ENCODE assay signal across 17 cellular contexts in genomic region chr1:203519053-203519770, GRCh38. TPM values are rescaled to one million over a fixed set of nuclear protein-coding genes. Genes with fewer than 3 reads are reported as not detected.
DNase-seq lines count a peak whose midpoint lies in the region; ATAC-seq, FAIRE-seq and TF ChIP-seq lines count a peak whose summit lies in the region.
"Had no signal": no experiment of that assay in that cellular context is flagged by ENCODE, and none has a peak within 500 bp of the region (broad histone marks: within the 10 kb centered on the region; RNA-seq: fewer than 3 reads in every experiment).

No MANE protein-coding gene starts in this region.

- no peak overlapping the region for H2BK5ac ChIP-seq in mesendoderm (ENCODE audit: low read length)

- H3K4me3 ChIP-seq in HepG2 (replicated peaks in 1 of 3; ENCODE audit: insufficient read depth in 1 of 3, low read depth in 2 of 3, low read length in 3 of 3) = no peak overlapping the region
- no peak overlapping the region for H3K4me3 ChIP-seq in right lobe of liver
- H3K4me3 ChIP-seq in endodermal cell (ENCODE audit: low read length) = peak overlapping the region; percentile 13
- H3K4me3 ChIP-seq in mesendoderm (ENCODE audit: low read length) = no peak overlapping the region
- H3K4me3 ChIP-seq in Karpas-422 (ENCODE audit: low read length) = no peak overlapping the region
- no peak overlapping the region for H3K4me3 ChIP-seq in vagina
- H3K4me3 ChIP-seq: psoas muscle had no signal

- H3K4me1 ChIP-seq in HepG2 (ENCODE audit: insufficient read depth, low read length) (no peaks in the 10 kb centered on the region), right lobe of liver (peaks cover 0 to 11% (median 0%) of the 10 kb centered on the region in 4 donors), endodermal cell (ENCODE audit: control insufficient read depth, insufficient read depth, low read length) (peaks cover 8% of the 10 kb centered on the region), mesendoderm (ENCODE audit: control insufficient read depth, low read depth, low read length) (peaks cover 12% of the 10 kb centered on the region), Karpas-422 (ENCODE audit: low read length) (no peaks in the 10 kb centered on the region), vagina (peaks cover 14% of the 10 kb centered on the region)
- H3K4me1 ChIP-seq: psoas muscle had no signal

- DNase-seq in HepG2 (ENCODE audit: low spot score) = no peak
- DNase-seq in right lobe of liver = no peak
- DNase-seq in endodermal cell = peak; percentile 94
- DNase-seq in mesendoderm = peak; percentile 96
- DNase-seq in Karpas-422 = no peak
- no peak for DNase-seq in vagina (ENCODE audit: extremely low spot score in 2 of 2)
- no peak for DNase-seq in activated naive CD4-positive, alpha-beta T cell treated with anti-CD3 and anti-CD28 coated beads, Interleukin-2, amount 10 ng/mL, durations not matched to agents 7 days and 5 days
- DNase-seq: activated B cell treated with CpG ODN at 0.5 μM for 24 hours; brain microvascular endothelial cell; immature natural killer cell; PC-3; psoas muscle; stimulated activated CD4-positive, alpha-beta T cell treated with anti-CD3 and anti-CD28 coated beads, Interleukin-1b, Interleukin-23, amount 100 ng/mL, for 48 hours had no signal

- no peaks in the 10 kb centered on the region for H3K79me1 ChIP-seq in mesendoderm (ENCODE audit: low read length)

- peaks cover 39% of the 10 kb centered on the region for H3K4me1 Mint-ChIP-seq in endodermal cell
- peaks cover 4% of the 10 kb centered on the region for H3K4me1 Mint-ChIP-seq in activated naive CD4-positive, alpha-beta T cell treated with anti-CD3 and anti-CD28 coated beads, Interleukin-2, amount 10 ng/mL, durations not matched to agents 7 days and 5 days
- H3K4me1 Mint-ChIP-seq: activated B cell treated with CpG ODN at 0.5 μM for 24 hours had no signal

- peak overlapping the region; percentile 79 for H3K27ac Mint-ChIP-seq in endodermal cell
- H3K27ac Mint-ChIP-seq in activated naive CD4-positive, alpha-beta T cell treated with anti-CD3 and anti-CD28 coated beads, Interleukin-2, amount 10 ng/mL, durations not matched to agents 7 days and 5 days = no peak overlapping the region
- H3K27ac Mint-ChIP-seq: activated B cell treated with CpG ODN at 0.5 μM for 24 hours had no signal

- H3K9me3 ChIP-seq in HepG2 (ENCODE audit: low read length) = no peaks in the 10 kb centered on the region
- no peaks in the 10 kb centered on the region for H3K9me3 ChIP-seq in right lobe of liver
- no peaks in the 10 kb centered on the region for H3K9me3 ChIP-seq in endodermal cell (ENCODE audit: control insufficient read depth, low read length)
- H3K9me3 ChIP-seq in Karpas-422 (ENCODE audit: low read length) = no peaks in the 10 kb centered on the region
- H3K9me3 ChIP-seq in vagina = no peaks in the 10 kb centered on the region
- H3K9me3 ChIP-seq: psoas muscle had no signal

- ATAC-seq in HepG2 (no peak), right lobe of liver (no peak), HG03196 (IDR thresholded peaks at IDR 0.05; ENCODE audit: unreplicated experiment) (no peak)
- ATAC-seq: PC-3, psoas muscle had no signal

- no peaks in the 10 kb centered on the region for H3K9me2 ChIP-seq in Karpas-422 (replicated peaks; ENCODE audit: insufficient read depth, low read length)

- TF ChIP-seq RAD21 in HepG2 (CRISPR knock-in tag; IDR thresholded peaks at IDR 0.05) = no peak

- H3K9ac ChIP-seq in HepG2 (ENCODE audit: insufficient read depth, low read depth, low read length) (no peak overlapping the region), endodermal cell (ENCODE audit: extremely low read depth, low read length, poor library complexity, severe bottlenecking) (no peak overlapping the region), mesendoderm (ENCODE audit: low read length) (no peak overlapping the region), Karpas-422 (ENCODE audit: low read length) (no peak overlapping the region)

- H3K36me3 Mint-ChIP-seq in endodermal cell (ENCODE audit: low read depth) = no peaks in the 10 kb centered on the region
- no peaks in the 10 kb centered on the region for H3K36me3 Mint-ChIP-seq in activated naive CD4-positive, alpha-beta T cell treated with anti-CD3 and anti-CD28 coated beads, Interleukin-2, amount 10 ng/mL, durations not matched to agents 7 days and 5 days
- H3K36me3 Mint-ChIP-seq: CD14-positive monocyte, immature natural killer cell had no signal

- no peak overlapping the region for H2BK120ac ChIP-seq in mesendoderm (ENCODE audit: low read depth, low read length)

- H3K79me2 ChIP-seq in HepG2 (ENCODE audit: insufficient read depth, low read length) = no peaks in the 10 kb centered on the region
- H3K79me2 ChIP-seq in mesendoderm (ENCODE audit: control insufficient read depth, insufficient read depth, low read length) = no peaks in the 10 kb centered on the region
- no peaks in the 10 kb centered on the region for H3K79me2 ChIP-seq in Karpas-422 (ENCODE audit: low read length)

- POLR2A ChIA-PET in HepG2 (lab: Yijun Ruan, JAX) = no interaction called here

- H3K27me3 ChIP-seq in HepG2 (ENCODE audit: control insufficient read depth in 1 of 2, insufficient read depth in 2 of 2, low read length in 2 of 2) (peaks cover 3 to 13% of the 10 kb centered on the region in 2 experiments; a peak in 3 of 5 replicates), right lobe of liver (no peaks in the 10 kb centered on the region), endodermal cell (ENCODE audit: control insufficient read depth, insufficient read depth, low read length, poor library complexity, severe bottlenecking) (peaks cover 12% of the 10 kb centered on the region), mesendoderm (ENCODE audit: insufficient read depth, low read length, poor library complexity) (peaks cover 4% of the 10 kb centered on the region), Karpas-422 (ENCODE audit: low read length) (no peaks in the 10 kb centered on the region), vagina (no peaks in the 10 kb centered on the region)
- H3K27me3 ChIP-seq: brain microvascular endothelial cell had no signal

- H2BK15ac ChIP-seq in mesendoderm (replicated peaks; ENCODE audit: low read depth) = no peak overlapping the region

- H3K27ac ChIP-seq in HepG2 (ENCODE audit: extremely low read length, insufficient read depth, low read length) (no peak overlapping the region), right lobe of liver (no peak overlapping the region), endodermal cell (ENCODE audit: low read depth, low read length) (no peak overlapping the region), mesendoderm (ENCODE audit: low read depth, low read length) (no peak overlapping the region), Karpas-422 (ENCODE audit: low read length) (no peak overlapping the region), vagina (no peak overlapping the region)
- H3K27ac ChIP-seq: brain microvascular endothelial cell, psoas muscle had no signal

- no TSS peak for BruUV-seq in HepG2 (replicated peaks; lab: Mats Ljungman, UMichigan)

- H4K8ac ChIP-seq in mesendoderm (ENCODE audit: low read depth, low read length) = no peak overlapping the region

- no peak overlapping the region for H2AK5ac ChIP-seq in mesendoderm (ENCODE audit: low read length)

- no peak overlapping the region for H3K4ac ChIP-seq in mesendoderm (ENCODE audit: low read depth, low read length)

- H3K18ac ChIP-seq in mesendoderm (ENCODE audit: low read length) = no peak overlapping the region

- WGBS in HepG2 (ENCODE audit: low lambda C conversion rate) = 34% methylated on average over 7 of the region's 10 CpGs
- 83% methylated on average over 2 of the region's 10 CpGs for WGBS in right lobe of liver (ENCODE audit: insufficient coverage, low coverage, low lambda C conversion rate, missing lambda C conversion rate)
- 30 to 40% methylated on average over 2 to 9 of the region's 10 CpGs for WGBS in endodermal cell (ENCODE audit: insufficient coverage in 1 of 2, insufficient read length in 1 of 2), 2 experiments
- WGBS in mesendoderm (ENCODE audit: extremely low coverage, insufficient coverage, low lambda C conversion rate) = no CpG with 5 or more reads among the region's 10 CpGs

- H3K56ac ChIP-seq in mesendoderm (ENCODE audit: low read length) = no peak overlapping the region

- H3K9me3 Mint-ChIP-seq in endodermal cell = no peaks in the 10 kb centered on the region
- H3K9me3 Mint-ChIP-seq in activated naive CD4-positive, alpha-beta T cell treated with anti-CD3 and anti-CD28 coated beads, Interleukin-2, amount 10 ng/mL, durations not matched to agents 7 days and 5 days = no peaks in the 10 kb centered on the region
- H3K9me3 Mint-ChIP-seq: activated B cell treated with CpG ODN at 0.5 μM for 24 hours, immature natural killer cell had no signal

- H3K23ac ChIP-seq in mesendoderm (ENCODE audit: low read length) = no peak overlapping the region

- no peaks in the 10 kb centered on the region for H4K20me1 ChIP-seq in HepG2 (ENCODE audit: insufficient read depth, low read length)
- H4K20me1 ChIP-seq in Karpas-422 (ENCODE audit: insufficient read depth, low read depth, low read length) = no peaks in the 10 kb centered on the region

- H2AFZ ChIP-seq in HepG2 (ENCODE audit: low read length) (no peak overlapping the region), Karpas-422 (ENCODE audit: low read length) (no peak overlapping the region)

- FAIRE-seq in HepG2 (lab: Jason Lieb, UNC) = no peak
- FAIRE-seq: A204.1, G401.6 had no signal

- CTCF ChIA-PET in HepG2 (lab: Yijun Ruan, JAX; ENCODE audit: low intra/inter-chr PET ratio, low total read pairs) = no interaction called here
- CTCF ChIA-PET in activated naive CD4-positive, alpha-beta T cell treated with anti-CD3 and anti-CD28 coated beads, Interleukin-2, amount 10 ng/mL, durations not matched to agents 7 days and 5 days (lab: Charles Lee) = interaction anchor here (0.8 to 1.7 kb wide), 2 partner anchors 12 to 31 kb away, joined by 3 read pairs; no protein-coding TSS in a partner anchor

- TF ChIP-seq EP300 in HepG2 (IDR thresholded peaks at IDR 0.05; ENCODE audit: low read depth in 2 of 2, low read length in 2 of 2) = no peak
- no peak for TF ChIP-seq EP300 in HepG2 (CRISPR knock-in tag; IDR thresholded peaks at IDR 0.05; ENCODE audit: borderline replicate concordance)

- intact Hi-C loops in HepG2 (cut with micrococcal nuclease; ENCODE audit: unreplicated experiment) (no loop called here), right lobe of liver (cut with DNase I) (loop anchor here in 1 of 2 donors (10.0 kb wide), 1 partner anchor 106 kb away; the partner anchor contains the start of gene ATP2B4), vagina (cut with DNase I) (no loop called here)

- H4K5ac ChIP-seq in mesendoderm (ENCODE audit: low read length) = no peak overlapping the region

- TF ChIP-seq CTCF in HepG2 (CRISPR knock-in tag; IDR thresholded peaks at IDR 0.05) (no peak), right lobe of liver (IDR thresholded peaks at IDR 0.05) (no peak), endodermal cell (conservative IDR thresholded peaks at IDR 0.05) (no peak), vagina (IDR thresholded peaks at IDR 0.05) (no peak)

- H3K4me2 ChIP-seq in HepG2 (ENCODE audit: low read depth, low read length) (no peak overlapping the region), mesendoderm (ENCODE audit: low read length) (no peak overlapping the region), Karpas-422 (ENCODE audit: low read depth, low read length, poor library complexity, severe bottlenecking) (no peak overlapping the region)

- peak overlapping the region; percentile 15 for H3K4me3 Mint-ChIP-seq in endodermal cell
- no peak overlapping the region for H3K4me3 Mint-ChIP-seq in activated naive CD4-positive, alpha-beta T cell treated with anti-CD3 and anti-CD28 coated beads, Interleukin-2, amount 10 ng/mL, durations not matched to agents 7 days and 5 days
- H3K4me3 Mint-ChIP-seq: activated B cell treated with CpG ODN at 0.5 μM for 24 hours, CD14-positive monocyte, immature natural killer cell had no signal

- in situ Hi-C loops in HepG2 (cut with HindIII; ENCODE audit: extremely low pct_ligation_motif_present, low pct_unique_long_range_greater_than_20kb) = no loop called here

- no peak for TF ChIP-seq POLR2A in HepG2 (IDR thresholded peaks at IDR 0.05; ENCODE audit: insufficient read depth in 1 of 2, low read depth in 2 of 2, low read length in 2 of 2)
- TF ChIP-seq POLR2A in right lobe of liver (IDR thresholded peaks at IDR 0.05) = no peak
- TF ChIP-seq POLR2A in vagina (IDR thresholded peaks at IDR 0.05) = no peak

- peaks cover 55% of the 10 kb centered on the region for H3K27me3 Mint-ChIP-seq in endodermal cell (ENCODE audit: insufficient read depth)
- H3K27me3 Mint-ChIP-seq in activated naive CD4-positive, alpha-beta T cell treated with anti-CD3 and anti-CD28 coated beads, Interleukin-2, amount 10 ng/mL, durations not matched to agents 7 days and 5 days = peaks cover 17% of the 10 kb centered on the region

- H3K36me3 ChIP-seq in HepG2 (replicated peaks in 1 of 2; ENCODE audit: control insufficient read depth in 1 of 2, insufficient read depth in 2 of 2, low read length in 2 of 2) (no peaks in the 10 kb centered on the region), right lobe of liver (no peaks in the 10 kb centered on the region), endodermal cell (ENCODE audit: control insufficient read depth, insufficient read depth, low read length) (no peaks in the 10 kb centered on the region), mesendoderm (ENCODE audit: control insufficient read depth, insufficient read depth, low read length) (no peaks in the 10 kb centered on the region), Karpas-422 (ENCODE audit: insufficient read depth, low read length) (no peaks in the 10 kb centered on the region), vagina (no peaks in the 10 kb centered on the region)
- H3K36me3 ChIP-seq: brain microvascular endothelial cell had no signal

RNA-seq across cellular contexts. Expression of gene OPTC, which starts 25.3 kb away (rescaled TPM):
- total RNA-seq in HepG2 (2016; rRNA removed; fragmentation: Illumina TruSeq; extraction: Trizol) (not detected in 2 replicates), right lobe of liver (not detected), endodermal cell (under 1 TPM; 0.26 to 0.42 TPM), vagina (not detected)
- total RNA-seq in HepG2 (2016; cell fraction: cytosol; rRNA removed; fragmentation: Illumina TruSeq; extraction: Trizol; ENCODE audit: low read depth) = not detected in 2 replicates
- total RNA-seq in HepG2 (2016; cell fraction: insoluble cytoplasmic fraction; rRNA removed; fragmentation: Illumina TruSeq; extraction: Trizol) = not detected in 2 replicates
- not detected in 2 replicates for total RNA-seq in HepG2 (2016; cell fraction: membrane; rRNA removed; fragmentation: Illumina TruSeq; extraction: Trizol)
- total RNA-seq in HepG2 (2016; cell fraction: nucleus; rRNA removed; fragmentation: Illumina TruSeq; extraction: Trizol) = not detected in 2 replicates
- polyA plus RNA-seq in HepG2 (2011; rRNA removed) = not detected in 2 replicates
- polyA plus RNA-seq in HepG2 (2011; cell fraction: cytosol; rRNA removed) = not detected in 2 replicates
- not detected in 2 replicates for polyA plus RNA-seq in HepG2 (2011; cell fraction: nucleus; rRNA removed)
- not detected in 2 replicates for polyA plus RNA-seq in HepG2 (2012)
- not detected in 2 replicates for polyA plus RNA-seq in HepG2 (2016; cell fraction: cytosol; fragmentation: Illumina TruSeq; extraction: Trizol; ENCODE audit: low read depth)
- not detected in 2 replicates for polyA plus RNA-seq in HepG2 (2016; cell fraction: insoluble cytoplasmic fraction; fragmentation: Illumina TruSeq; extraction: Trizol; ENCODE audit: low read depth)
- not detected in 2 replicates for polyA plus RNA-seq in HepG2 (2016; cell fraction: membrane; fragmentation: Illumina TruSeq; extraction: Trizol; ENCODE audit: low read depth)
- polyA plus RNA-seq in HepG2 (2016; cell fraction: nucleus; fragmentation: Illumina TruSeq; extraction: Trizol; ENCODE audit: insufficient read depth, low read depth) = not detected in 2 replicates
- polyA minus RNA-seq in HepG2 (2011; rRNA and poly(A)+ RNA removed; ENCODE audit: low replicate concordance) = not detected in 2 replicates
- polyA minus RNA-seq in HepG2 (2011; cell fraction: cytosol; rRNA and poly(A)+ RNA removed) = not detected in 2 replicates
- polyA minus RNA-seq in HepG2 (2011; cell fraction: nucleus; rRNA and poly(A)+ RNA removed) = not detected in 2 replicates
- polyA plus RNA-seq in endodermal cell (2013, experiment 1 of 2) = 0.53 TPM
- polyA plus RNA-seq in endodermal cell (2013, experiment 2 of 2) = 0.54 TPM
- 0.42 TPM for polyA plus RNA-seq in mesendoderm (2013, experiment 1 of 2)
- 0.55 TPM for polyA plus RNA-seq in mesendoderm (2013, experiment 2 of 2)
- not detected in 2 replicates for total RNA-seq in Karpas-422 (2014; rRNA removed; shearing (Covaris generic); ENCODE audit: low replicate concordance)
- total RNA-seq: activated B cell treated with CpG ODN at 0.5 μM for 24 hours, PC-3, psoas muscle had no signal
- polyA plus RNA-seq: CD14-positive monocyte, immature natural killer cell, psoas muscle had no signal

RNA-seq across cellular contexts. Expression of gene PRELP, which starts 43.6 kb away (rescaled TPM):
- total RNA-seq in HepG2 (2016; rRNA removed; fragmentation: Illumina TruSeq; extraction: Trizol) = not detected in 2 replicates
- not detected in 2 replicates for total RNA-seq in HepG2 (2016; cell fraction: cytosol; rRNA removed; fragmentation: Illumina TruSeq; extraction: Trizol; ENCODE audit: low read depth)
- total RNA-seq in HepG2 (2016; cell fraction: insoluble cytoplasmic fraction; rRNA removed; fragmentation: Illumina TruSeq; extraction: Trizol) = not detected in 2 replicates
- total RNA-seq in HepG2 (2016; cell fraction: membrane; rRNA removed; fragmentation: Illumina TruSeq; extraction: Trizol) = not detected in 2 replicates
- total RNA-seq in HepG2 (2016; cell fraction: nucleus; rRNA removed; fragmentation: Illumina TruSeq; extraction: Trizol) = not detected in 2 replicates
- polyA plus RNA-seq in HepG2 (2011; rRNA removed) = not detected in 2 replicates
- polyA plus RNA-seq in HepG2 (2011; cell fraction: cytosol; rRNA removed) = not detected in 2 replicates
- polyA plus RNA-seq in HepG2 (2011; cell fraction: nucleus; rRNA removed) = not detected in 2 replicates
- polyA plus RNA-seq in HepG2 (2012) = not detected in 2 replicates
- polyA plus RNA-seq in HepG2 (2016; cell fraction: cytosol; fragmentation: Illumina TruSeq; extraction: Trizol; ENCODE audit: low read depth) = not detected in 2 replicates
- not detected in 2 replicates for polyA plus RNA-seq in HepG2 (2016; cell fraction: insoluble cytoplasmic fraction; fragmentation: Illumina TruSeq; extraction: Trizol; ENCODE audit: low read depth)
- not detected in 2 replicates for polyA plus RNA-seq in HepG2 (2016; cell fraction: membrane; fragmentation: Illumina TruSeq; extraction: Trizol; ENCODE audit: low read depth)
- not detected in 2 replicates for polyA plus RNA-seq in HepG2 (2016; cell fraction: nucleus; fragmentation: Illumina TruSeq; extraction: Trizol; ENCODE audit: insufficient read depth, low read depth)
- polyA minus RNA-seq in HepG2 (2011; rRNA and poly(A)+ RNA removed; ENCODE audit: low replicate concordance) = 0.05 TPM in 1 of 2 replicates, not detected in the other
- polyA minus RNA-seq in HepG2 (2011; cell fraction: cytosol; rRNA and poly(A)+ RNA removed) = not detected in 2 replicates
- polyA minus RNA-seq in HepG2 (2011; cell fraction: nucleus; rRNA and poly(A)+ RNA removed) = not detected in 2 replicates
- 10 to 100 TPM in 1 of 6 experiments, 1 to 10 TPM in 5; 3.8 to 10.8 (median 5.4) TPM for total RNA-seq in right lobe of liver
- 1 to 10 TPM in 1 of 2 donors, under 1 TPM in 1; 0.66 to 3.9 TPM for total RNA-seq in endodermal cell
- polyA plus RNA-seq in endodermal cell (2013, experiment 1 of 2) = 3.9 TPM
- polyA plus RNA-seq in endodermal cell (2013, experiment 2 of 2) = 3.7 TPM
- 0.04 TPM for polyA plus RNA-seq in mesendoderm (2013, experiment 1 of 2)
- 0.04 TPM for polyA plus RNA-seq in mesendoderm (2013, experiment 2 of 2)
- not detected in 2 replicates for total RNA-seq in Karpas-422 (2014; rRNA removed; shearing (Covaris generic); ENCODE audit: low replicate concordance)
- total RNA-seq in vagina = 128 TPM
- total RNA-seq: activated B cell treated with CpG ODN at 0.5 μM for 24 hours, PC-3 had no signal
- polyA plus RNA-seq: CD14-positive monocyte, immature natural killer cell had no signal

Comparison
In these comparisons a context has a peak if more than half of its experiments do, and no peak if none do; other contexts are left out.
1. DNase-seq: peak in endodermal cell (single experiment) and mesendoderm (single experiment); none in HepG2 (single experiment), right lobe of liver (0 of 3), Karpas-422 (single experiment), vagina (0 of 2) and activated naive CD4-positive, alpha-beta T cell treated with anti-CD3 and anti-CD28 coated beads, Interleukin-2, amount 10 ng/mL, durations not matched to agents 7 days and 5 days (single experiment).
2. RNA of gene PRELP, which starts 43.6 kb away (total RNA-seq): 128 TPM in vagina (single experiment); 3.8 to 10.8 TPM in right lobe of liver, 0.66 to 3.9 TPM in endodermal cell, not detected in HepG2 and not detected in Karpas-422; every median in the first group is over 10 times any median in the second.